29 cellular contexts compared by ENCODE assay signal in the genomic region with DNA sequence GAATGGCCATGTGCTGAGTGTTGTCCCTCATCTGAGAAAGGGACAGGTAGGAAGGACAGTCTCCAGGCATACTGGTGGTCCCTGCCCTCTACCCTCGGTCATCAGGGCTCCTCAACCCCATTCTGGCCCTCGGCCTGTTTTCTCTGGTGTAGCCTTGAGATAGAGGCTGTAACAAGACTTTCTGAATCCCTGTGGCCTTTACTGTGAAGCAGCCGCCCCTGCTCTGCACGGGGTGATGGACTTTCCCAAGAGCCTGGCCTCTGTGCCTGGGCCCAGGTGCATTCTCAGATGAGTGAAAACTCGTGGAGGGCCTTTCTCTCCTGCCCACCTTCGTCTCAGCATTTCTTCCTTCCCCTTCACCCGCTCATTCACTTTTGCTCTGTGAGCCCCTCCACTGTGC. TPM values are rescaled to one million over a fixed set of nuclear protein-coding genes. Genes with fewer than 3 reads are reported as not detected.
"Had no signal": no experiment of that assay in that cellular context is flagged by ENCODE, and none has a peak within 500 bp of the region (broad histone marks: within the 10 kb centered on the region; RNA-seq: fewer than 3 reads in every experiment).

No MANE protein-coding gene starts in this region.

- H3K36me3 Mint-ChIP-seq: immature natural killer cell; naive thymus-derived CD4-positive, alpha-beta T cell; natural killer cell treated with Interleukin-12 subunit alpha and Interleukin-12 subunit beta and Interleukin-15 and Interleukin-18, amount 100 ng/mL, for 72 hours had no signal

- H3K4me1 Mint-ChIP-seq: immature natural killer cell; naive thymus-derived CD4-positive, alpha-beta T cell had no signal

- H3K36me3 ChIP-seq: heart left ventricle, left ventricle myocardium inferior, ovary, sigmoid colon, suprapubic skin, thoracic aorta, tibial artery, upper lobe of right lung had no signal

- H3K4me3 ChIP-seq: heart left ventricle, left ventricle myocardium inferior, lung, mucosa of descending colon, ovary, sigmoid colon, smooth muscle cell, suprapubic skin, thoracic aorta, tibial artery, upper lobe of right lung had no signal

- DNase-seq: heart left ventricle; hypothalamus; immature natural killer cell; kidney; left colon; left ventricle myocardium inferior; mesendoderm; midbrain; mucosa of descending colon; naive thymus-derived CD4-positive, alpha-beta T cell; ovary; retina; right cardiac atrium; sigmoid colon; stimulated activated CD4-positive, alpha-beta T cell treated with anti-CD3 and anti-CD28 coated beads, Interleukin-1b, Interleukin-23, amount 100 ng/mL, for 48 hours; stimulated activated CD4-positive, alpha-beta T cell treated with anti-CD3 and anti-CD28 coated beads, Interleukin-4, amount 100 ng/mL, for 1 hour; trophoblast cell; upper lobe of right lung had no signal

- H3K4me1 ChIP-seq: upper lobe of right lung had no signal

- H3K4me2 ChIP-seq: smooth muscle cell had no signal

- H3K9me3 ChIP-seq: heart left ventricle, left ventricle myocardium inferior, mucosa of descending colon, ovary, sigmoid colon, suprapubic skin, thoracic aorta, tibial artery, upper lobe of right lung had no signal

- ATAC-seq: heart left ventricle; left colon; mucosa of descending colon; naive thymus-derived CD4-positive, alpha-beta T cell; right cardiac atrium; upper lobe of right lung had no signal

- H3K27ac Mint-ChIP-seq: immature natural killer cell; naive thymus-derived CD4-positive, alpha-beta T cell; natural killer cell treated with Interleukin-12 subunit alpha and Interleukin-12 subunit beta and Interleukin-15 and Interleukin-18, amount 100 ng/mL, for 72 hours; progenitor cell of endocrine pancreas; stimulated activated naive CD8-positive, alpha-beta T cell treated with anti-CD3 and anti-CD28 coated beads, Interleukin-15, Interleukin-2, amounts not matched to agents 100 ng/mL and 50 ng/mL, for 24 hours had no signal

- H3K9me3 Mint-ChIP-seq: immature natural killer cell; naive thymus-derived CD4-positive, alpha-beta T cell; natural killer cell treated with Interleukin-12 subunit alpha and Interleukin-12 subunit beta and Interleukin-15 and Interleukin-18, amount 100 ng/mL, for 72 hours; stimulated activated naive CD8-positive, alpha-beta T cell treated with anti-CD3 and anti-CD28 coated beads, Interleukin-15, Interleukin-2, amounts not matched to agents 100 ng/mL and 50 ng/mL, for 24 hours had no signal

- H3K4me3 Mint-ChIP-seq: immature natural killer cell; naive thymus-derived CD4-positive, alpha-beta T cell; natural killer cell treated with Interleukin-12 subunit alpha and Interleukin-12 subunit beta and Interleukin-15 and Interleukin-18, amount 100 ng/mL, for 72 hours; stimulated activated naive CD8-positive, alpha-beta T cell treated with anti-CD3 and anti-CD28 coated beads, Interleukin-15, Interleukin-2, amounts not matched to agents 100 ng/mL and 50 ng/mL, for 24 hours had no signal

- H3K27me3 ChIP-seq: heart left ventricle, ovary, sigmoid colon, suprapubic skin, tibial artery, upper lobe of right lung had no signal

- H3K27me3 Mint-ChIP-seq: stimulated activated naive CD8-positive, alpha-beta T cell treated with anti-CD3 and anti-CD28 coated beads, Interleukin-15, Interleukin-2, amounts not matched to agents 100 ng/mL and 50 ng/mL, for 24 hours had no signal

- H3K27ac ChIP-seq: heart left ventricle, left ventricle myocardium inferior, ovary, sigmoid colon, suprapubic skin, thoracic aorta, tibial artery, upper lobe of right lung had no signal

- FAIRE-seq: islet of Langerhans, kidney, urothelium cell line had no signal

RNA-seq across cellular contexts. Expression of gene CASQ1, which starts 3.0 kb away (rescaled TPM):
- total RNA-seq: natural killer cell treated with Interleukin-12 subunit alpha and Interleukin-12 subunit beta and Interleukin-15 and Interleukin-18, amount 100 ng/mL, for 72 hours; progenitor cell of endocrine pancreas; suprapubic skin had no signal
- polyA plus RNA-seq: immature natural killer cell; naive thymus-derived CD4-positive, alpha-beta T cell; neural cell; smooth muscle cell had no signal

RNA-seq across cellular contexts. Expression of gene ATP1A4, which starts 36.0 kb away (rescaled TPM):
- total RNA-seq: left colon; natural killer cell treated with Interleukin-12 subunit alpha and Interleukin-12 subunit beta and Interleukin-15 and Interleukin-18, amount 100 ng/mL, for 72 hours; progenitor cell of endocrine pancreas; smooth muscle cell; suprapubic skin had no signal
- polyA plus RNA-seq: immature natural killer cell; naive thymus-derived CD4-positive, alpha-beta T cell; neural cell; smooth muscle cell had no signal
